ENCODE assay signal across 2 cellular contexts in the genomic region with DNA sequence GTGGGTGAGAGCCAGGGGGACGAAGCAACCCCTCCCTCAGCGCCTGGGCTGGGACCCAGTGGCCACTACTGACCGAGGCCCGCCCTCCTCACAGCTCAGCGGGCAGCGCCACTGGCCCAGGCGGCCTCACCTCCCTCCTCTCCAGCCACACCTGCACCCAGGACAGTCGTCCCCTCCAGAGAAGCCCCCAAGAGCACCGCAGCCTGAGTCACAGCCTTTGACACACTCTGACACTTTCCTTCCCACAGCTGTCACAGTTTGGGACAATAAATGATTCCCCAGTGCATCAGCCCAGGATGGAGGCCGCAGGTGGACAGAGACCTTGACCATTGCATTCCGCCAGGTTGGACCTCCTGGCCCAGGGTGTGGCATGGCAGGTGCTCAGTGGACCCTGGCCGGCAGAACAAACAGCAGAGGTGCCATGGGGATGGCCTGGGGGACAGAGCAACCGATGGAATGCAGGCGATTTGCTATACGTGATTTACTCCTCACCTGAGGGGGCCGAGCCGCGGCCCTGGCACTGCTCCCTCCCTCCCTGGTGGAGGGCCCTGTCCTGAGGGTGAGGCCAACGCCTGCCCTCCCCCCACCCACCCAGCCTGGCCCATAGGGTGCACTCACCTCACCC.
TF ChIP-seq lines count a peak whose summit lies in the region.

No MANE protein-coding gene starts in this region.

TF ChIP-seq in HepG2, 621 proteins besides CTCF, POLR2A, EP300 and RAD21 (continues in another document):
- TF ChIP-seq ZSCAN12 (CRISPR knock-in tag; IDR thresholded peaks at IDR 0.05) = no peak
- no peak for TF ChIP-seq ZHX2 (IDR thresholded peaks at IDR 0.05; ENCODE audit: low read depth)
- no peak for TF ChIP-seq ZHX2 (CRISPR knock-in tag; IDR thresholded peaks at IDR 0.05; ENCODE audit: borderline replicate concordance)
- TF ChIP-seq ZNF503 (CRISPR knock-in tag; IDR thresholded peaks at IDR 0.05) = no peak
- no peak for TF ChIP-seq ARNT2 (CRISPR knock-in tag; IDR thresholded peaks at IDR 0.05; ENCODE audit: low read depth)
- no peak for TF ChIP-seq ZNF558 (CRISPR knock-in tag; IDR thresholded peaks at IDR 0.05; ENCODE audit: borderline replicate concordance)
- no peak for TF ChIP-seq ZNF564 (CRISPR knock-in tag; IDR thresholded peaks at IDR 0.05)
- no peak for TF ChIP-seq GLI4 (CRISPR knock-in tag; IDR thresholded peaks at IDR 0.05; ENCODE audit: borderline replicate concordance)
- no peak for TF ChIP-seq ZBTB8A (CRISPR knock-in tag; IDR thresholded peaks at IDR 0.05; ENCODE audit: borderline replicate concordance, low read depth)
- TF ChIP-seq BRCA1 (CRISPR knock-in tag; IDR thresholded peaks at IDR 0.05) = no peak
- no peak for TF ChIP-seq ZSCAN29 (CRISPR knock-in tag; conservative IDR thresholded peaks at IDR 0.05)
- TF ChIP-seq AKNA (CRISPR knock-in tag; IDR thresholded peaks at IDR 0.05; ENCODE audit: borderline replicate concordance) = no peak

TF ChIP-seq in WTC11, 78 proteins besides CTCF, POLR2A, EP300 and RAD21:
- no peak for TF ChIP-seq MAX (CRISPR knock-in tag; IDR thresholded peaks at IDR 0.05)
- no peak for TF ChIP-seq HMGXB4 (CRISPR knock-in tag; IDR thresholded peaks at IDR 0.05)
- no peak for TF ChIP-seq ZNF138 (CRISPR knock-in tag; conservative IDR thresholded peaks at IDR 0.05)
- no peak for TF ChIP-seq CREB1 (CRISPR knock-in tag; IDR thresholded peaks at IDR 0.05)
- no peak for TF ChIP-seq HMGA2 (CRISPR knock-in tag; IDR thresholded peaks at IDR 0.05)
- no peak for TF ChIP-seq CBFB (CRISPR knock-in tag; IDR thresholded peaks at IDR 0.05; ENCODE audit: low read depth)
- no peak for TF ChIP-seq ZNF219 (CRISPR knock-in tag; IDR thresholded peaks at IDR 0.05; ENCODE audit: borderline replicate concordance)
- no peak for TF ChIP-seq ZNF232 (CRISPR knock-in tag; IDR thresholded peaks at IDR 0.05)
- TF ChIP-seq ATF3 (CRISPR knock-in tag; conservative IDR thresholded peaks at IDR 0.05) = no peak
- TF ChIP-seq ZNF671 (CRISPR knock-in tag; IDR thresholded peaks at IDR 0.05) = no peak
- TF ChIP-seq E2F5 (CRISPR knock-in tag; IDR thresholded peaks at IDR 0.05) = no peak
